In genomic region chr7:137146012-137146455, GRCh38 we compare ENCODE assay signal across 15 cellular contexts.
DNase-seq lines count a peak whose midpoint lies in the region; ATAC-seq and TF ChIP-seq lines count a peak whose summit lies in the region.
"Had no signal": no experiment of that assay in that cellular context is flagged by ENCODE, and none has a peak within 500 bp of the region (broad histone marks: within the 10 kb centered on the region; RNA-seq: fewer than 3 reads in every experiment).

No MANE protein-coding gene starts in this region.

- no peaks in the 10 kb centered on the region for H3K27me3 Mint-ChIP-seq in osteocyte (ENCODE audit: unreplicated experiment)
- H3K27me3 Mint-ChIP-seq: progenitor cell of endocrine pancreas; stimulated activated memory B cell treated with anti-CD40 and anti-IgM and Interleukin-4, amounts not matched to agents 10 μg/mL and 1 μg/mL and 100 μg/mL, for 72 hours had no signal

- no peak overlapping the region for H3K4me3 ChIP-seq in SJSA1
- no peak overlapping the region for H3K4me3 ChIP-seq in fibroblast of mammary gland (ENCODE audit: control insufficient read depth, low read depth, low read length)
- H3K4me3 ChIP-seq in Karpas-422 (ENCODE audit: low read length), result no peak overlapping the region
- H3K4me3 ChIP-seq: BLaER1 had no signal

- peak overlapping the region; percentile 68 for H3K27ac Mint-ChIP-seq in osteocyte (ENCODE audit: unreplicated experiment)
- H3K27ac Mint-ChIP-seq: progenitor cell of endocrine pancreas; stimulated activated memory B cell treated with anti-CD40 and anti-IgM and Interleukin-4, amounts not matched to agents 10 μg/mL and 1 μg/mL and 100 μg/mL, for 72 hours had no signal

- H3K4me1 ChIP-seq in SJSA1 (replicated peaks) (peaks cover 27% of the 10 kb centered on the region), Karpas-422 (ENCODE audit: low read length) (no peaks in the 10 kb centered on the region)
- H3K4me1 ChIP-seq: BLaER1 had no signal

- DNase-seq in Daoy (ENCODE audit: low read depth) (peak; percentile 62), SJSA1 (ENCODE audit: low read depth in 1 of 2, low spot score in 2 of 2) (peak; percentile 46 to 95), fibroblast of mammary gland (ENCODE audit: low read depth) (peak; percentile 70), osteocyte (ENCODE audit: extremely low spot score, unreplicated experiment) (no peak), Karpas-422 (no peak), mucosa of gallbladder (ENCODE audit: low spot score) (no peak), activated gamma-delta T cell treated with Interleukin-2 at 50 U/mL for 16 hours (no peak)
- DNase-seq: activated T-cell treated with anti-CD3 and anti-CD28 coated beads, Interleukin-2, amount 50 U/mL, for 1 hour; DMS79 treated with DMSO at 0.1 percent for 48 hours; NCI-H2227 treated with DMSO at 0.1 percent for 48 hours; stimulated activated CD4-positive, alpha-beta T cell treated with anti-CD3 and anti-CD28 coated beads, Interleukin-4, amount 100 ng/mL, for 1 hour had no signal

- H3K36me3 ChIP-seq in SJSA1 (no peaks in the 10 kb centered on the region), Karpas-422 (ENCODE audit: insufficient read depth, low read length) (no peaks in the 10 kb centered on the region)
- H3K36me3 ChIP-seq: BLaER1 had no signal

- H4K20me1 ChIP-seq in Karpas-422 (ENCODE audit: insufficient read depth, low read depth, low read length), result no peaks in the 10 kb centered on the region
- H4K20me1 ChIP-seq: BLaER1 had no signal

- H3K27me3 ChIP-seq in SJSA1 (replicated peaks), result no peaks in the 10 kb centered on the region
- H3K27me3 ChIP-seq in Karpas-422 (ENCODE audit: low read length), result no peaks in the 10 kb centered on the region
- H3K27me3 ChIP-seq: BLaER1 had no signal

- peak overlapping the region; percentile 90 for H3K27ac ChIP-seq in SJSA1
- no peak overlapping the region for H3K27ac ChIP-seq in Karpas-422 (ENCODE audit: low read length)
- H3K27ac ChIP-seq: BLaER1 had no signal

- H3K79me2 ChIP-seq in Karpas-422 (ENCODE audit: low read length), result no peaks in the 10 kb centered on the region

- H3K9me3 ChIP-seq in SJSA1 (replicated peaks), result no peaks in the 10 kb centered on the region
- no peaks in the 10 kb centered on the region for H3K9me3 ChIP-seq in Karpas-422 (ENCODE audit: low read length)
- H3K9me3 ChIP-seq: BLaER1 had no signal

- H2AFZ ChIP-seq in Karpas-422 (ENCODE audit: low read length), result no peak overlapping the region

- no peak overlapping the region for H3K4me2 ChIP-seq in Karpas-422 (ENCODE audit: low read depth, low read length, poor library complexity, severe bottlenecking)
- H3K4me2 ChIP-seq: BLaER1 had no signal

- H3K4me1 Mint-ChIP-seq in osteocyte (ENCODE audit: unreplicated experiment), result peaks cover 32% of the 10 kb centered on the region
- H3K4me1 Mint-ChIP-seq: stimulated activated memory B cell treated with anti-CD40 and anti-IgM and Interleukin-4, amounts not matched to agents 10 μg/mL and 1 μg/mL and 100 μg/mL, for 72 hours had no signal

- no peaks in the 10 kb centered on the region for H3K9me2 ChIP-seq in Karpas-422 (replicated peaks; ENCODE audit: insufficient read depth, low read length)

- H3K4me3 Mint-ChIP-seq in osteocyte (ENCODE audit: unreplicated experiment), result peak overlapping the region; percentile 19
- H3K4me3 Mint-ChIP-seq: stimulated activated memory B cell treated with anti-CD40 and anti-IgM and Interleukin-4, amounts not matched to agents 10 μg/mL and 1 μg/mL and 100 μg/mL, for 72 hours had no signal

- H3K9ac ChIP-seq in Karpas-422 (ENCODE audit: low read length), result no peak overlapping the region
- H3K9ac ChIP-seq: BLaER1 had no signal

- H3K36me3 Mint-ChIP-seq in osteocyte (ENCODE audit: unreplicated experiment), result peaks cover 5% of the 10 kb centered on the region
- H3K36me3 Mint-ChIP-seq: stimulated activated memory B cell treated with anti-CD40 and anti-IgM and Interleukin-4, amounts not matched to agents 10 μg/mL and 1 μg/mL and 100 μg/mL, for 72 hours had no signal

- no peak for ATAC-seq in GM21515 (IDR thresholded peaks at IDR 0.05; ENCODE audit: unreplicated experiment)
- ATAC-seq: stimulated activated memory B cell treated with anti-CD40 and anti-IgM and Interleukin-4, amounts not matched to agents 10 μg/mL and 1 μg/mL and 100 μg/mL, for 72 hours had no signal

- TF ChIP-seq CTCF in fibroblast of mammary gland (conservative IDR thresholded peaks at IDR 0.05; ENCODE audit: control insufficient read depth, insufficient read depth, low read depth, low read length) (no peak), osteocyte (IDR thresholded peaks at IDR 0.05) (no peak)

- peaks cover 8% of the 10 kb centered on the region for H3K9me3 Mint-ChIP-seq in osteocyte (ENCODE audit: unreplicated experiment)
- H3K9me3 Mint-ChIP-seq: stimulated activated memory B cell treated with anti-CD40 and anti-IgM and Interleukin-4, amounts not matched to agents 10 μg/mL and 1 μg/mL and 100 μg/mL, for 72 hours had no signal

Comparison
In these comparisons a context has a peak if more than half of its experiments do, and no peak if none do; other contexts are left out.
1. DNase-seq: peak in Daoy (single experiment), SJSA1 (2 of 2) and fibroblast of mammary gland (single experiment); none in osteocyte (single experiment), Karpas-422 (single experiment), mucosa of gallbladder (single experiment) and activated gamma-delta T cell treated with Interleukin-2 at 50 U/mL for 16 hours (single experiment).